Comparison of ENCODE assay signal across 24 cellular contexts in genomic region chr1:227174136-227174535, GRCh38.
DNase-seq lines count a peak whose midpoint lies in the region; ATAC-seq and TF ChIP-seq lines count a peak whose summit lies in the region.
"Had no signal": no experiment of that assay in that cellular context is flagged by ENCODE, and none has a peak within 500 bp of the region (broad histone marks: within the 10 kb centered on the region; RNA-seq: fewer than 3 reads in every experiment).

No MANE protein-coding gene starts in this region.

- no peak overlapping the region for H3K9ac ChIP-seq in SK-N-SH
- no peak overlapping the region for H3K9ac ChIP-seq in fibroblast of lung (ENCODE audit: insufficient read depth, low read length)

- no peaks in the 10 kb centered on the region for H3K36me3 Mint-ChIP-seq in activated naive CD8-positive, alpha-beta T cell treated with anti-CD3 and anti-CD28 coated beads for 36 hours
- H3K36me3 Mint-ChIP-seq: activated naive CD4-positive, alpha-beta T cell treated with anti-CD3 and anti-CD28 coated beads, Interleukin-2, amount 10 ng/mL, durations not matched to agents 7 days and 5 days; CD14-positive monocyte; natural killer cell had no signal

- H3K27me3 ChIP-seq in SK-N-SH (ENCODE audit: insufficient read depth) (no peaks in the 10 kb centered on the region), fibroblast of lung (ENCODE audit: control insufficient read depth, insufficient read depth, low read length) (no peaks in the 10 kb centered on the region), psoas muscle (ENCODE audit: insufficient read depth in 3 of 3, low read length in 2 of 3) (no peaks in the 10 kb centered on the region)
- H3K27me3 ChIP-seq: cardiac muscle cell, esophagus squamous epithelium, suprapubic skin had no signal

- peaks cover 0 to 6% of the 10 kb centered on the region in 2 experiments; a peak in 2 of 4 replicates for H3K4me1 ChIP-seq in SK-N-SH (ENCODE audit: control insufficient read depth in 1 of 2, insufficient read depth in 2 of 2, low read depth in 1 of 2, low read length in 1 of 2)
- no peaks in the 10 kb centered on the region for H3K4me1 ChIP-seq in fibroblast of lung (ENCODE audit: control insufficient read depth, extremely low read depth, insufficient read depth, low read length)
- no peaks in the 10 kb centered on the region for H3K4me1 ChIP-seq in psoas muscle
- H3K4me1 ChIP-seq: esophagus squamous epithelium, suprapubic skin had no signal

- DNase-seq in GM03348 (ENCODE audit: low spot score) (peak; percentile 57), SK-N-SH (no peak), fibroblast of lung (ENCODE audit: low read depth in 2 of 2) (peak; percentile 17 to 75), retinal pigment epithelial cell (ENCODE audit: low read depth) (peak; percentile 70), psoas muscle (no peak), DMS114 treated with DMSO at 0.1 percent for 48 hours (lab: John Stamatoyannopoulos, UW; ENCODE audit: unreplicated experiment) (no peak), NCI-H2029 (lab: John Stamatoyannopoulos, UW) (no peak)
- DNase-seq in activated naive CD8-positive, alpha-beta T cell treated with anti-CD3 and anti-CD28 coated beads for 36 hours, result no peak
- DNase-seq: activated CD4-positive, alpha-beta memory T cell treated with anti-CD3 and anti-CD28 coated beads, Interleukin-2, amount 10 ng/mL, durations not matched to agents 7 days and 5 days; activated naive CD4-positive, alpha-beta T cell treated with anti-CD3 and anti-CD28 coated beads, Interleukin-2, amount 10 ng/mL, durations not matched to agents 7 days and 5 days; activated T-cell treated with anti-CD3 and anti-CD28 coated beads, Interleukin-2, amount 50 U/mL, for 24 hours; DMS153; effector CD4-positive, alpha-beta T cell; esophagus squamous epithelium; hippocampal formation; kidney; natural killer cell; NCI-H1930; NCI-H510A; SHP77; T-helper 2 cell had no signal

- no peaks in the 10 kb centered on the region for H3K9me3 Mint-ChIP-seq in activated naive CD8-positive, alpha-beta T cell treated with anti-CD3 and anti-CD28 coated beads for 36 hours
- H3K9me3 Mint-ChIP-seq: activated CD4-positive, alpha-beta memory T cell treated with anti-CD3 and anti-CD28 coated beads, Interleukin-2, amount 10 ng/mL, durations not matched to agents 7 days and 5 days; activated naive CD4-positive, alpha-beta T cell treated with anti-CD3 and anti-CD28 coated beads, Interleukin-2, amount 10 ng/mL, durations not matched to agents 7 days and 5 days; activated T-cell treated with anti-CD3 and anti-CD28 coated beads, Interleukin-2, amount 50 U/mL, for 24 hours; natural killer cell had no signal

- H3K9me3 ChIP-seq in SK-N-SH (no peaks in the 10 kb centered on the region), fibroblast of lung (ENCODE audit: control insufficient read depth, insufficient read depth, low read depth, low read length) (no peaks in the 10 kb centered on the region), psoas muscle (no peaks in the 10 kb centered on the region)
- H3K9me3 ChIP-seq: esophagus squamous epithelium, suprapubic skin had no signal

- peaks cover 33% of the 10 kb centered on the region for H3K79me2 ChIP-seq in SK-N-SH (ENCODE audit: insufficient read depth)
- H3K79me2 ChIP-seq in fibroblast of lung (ENCODE audit: control insufficient read depth, insufficient read depth, low read length), result no peaks in the 10 kb centered on the region

- H3K4me3 Mint-ChIP-seq in activated naive CD8-positive, alpha-beta T cell treated with anti-CD3 and anti-CD28 coated beads for 36 hours, result no peak overlapping the region
- H3K4me3 Mint-ChIP-seq: activated CD4-positive, alpha-beta memory T cell treated with anti-CD3 and anti-CD28 coated beads, Interleukin-2, amount 10 ng/mL, durations not matched to agents 7 days and 5 days; activated naive CD4-positive, alpha-beta T cell treated with anti-CD3 and anti-CD28 coated beads, Interleukin-2, amount 10 ng/mL, durations not matched to agents 7 days and 5 days; activated T-cell treated with anti-CD3 and anti-CD28 coated beads, Interleukin-2, amount 50 U/mL, for 24 hours; CD14-positive monocyte; natural killer cell had no signal

- TF ChIP-seq CTCF in SK-N-SH (IDR thresholded peaks at IDR 0.05), result no peak
- no peak for TF ChIP-seq CTCF in fibroblast of lung (conservative IDR thresholded peaks at IDR 0.05 in 1 of 2, IDR thresholded peaks at IDR 0.05 in 1 of 2; ENCODE audit: low read depth in 1 of 2, low read length in 2 of 2)
- TF ChIP-seq CTCF in retinal pigment epithelial cell (conservative IDR thresholded peaks at IDR 0.05; ENCODE audit: low read depth, low read length), result no peak
- TF ChIP-seq CTCF in psoas muscle (IDR thresholded peaks at IDR 0.05), result no peak

- H3K4me1 Mint-ChIP-seq in activated naive CD8-positive, alpha-beta T cell treated with anti-CD3 and anti-CD28 coated beads for 36 hours, result no peaks in the 10 kb centered on the region
- H3K4me1 Mint-ChIP-seq: activated CD4-positive, alpha-beta memory T cell treated with anti-CD3 and anti-CD28 coated beads, Interleukin-2, amount 10 ng/mL, durations not matched to agents 7 days and 5 days; activated naive CD4-positive, alpha-beta T cell treated with anti-CD3 and anti-CD28 coated beads, Interleukin-2, amount 10 ng/mL, durations not matched to agents 7 days and 5 days; CD14-positive monocyte; natural killer cell had no signal

- H3K36me3 ChIP-seq in SK-N-SH (replicated peaks in 1 of 2; ENCODE audit: control insufficient read depth in 1 of 2, insufficient read depth in 2 of 2, low read length in 1 of 2) (no peaks in the 10 kb centered on the region), fibroblast of lung (ENCODE audit: control insufficient read depth, insufficient read depth, low read length) (no peaks in the 10 kb centered on the region), psoas muscle (ENCODE audit: insufficient read depth in 1 of 2, low read depth in 1 of 2) (no peaks in the 10 kb centered on the region)
- H3K36me3 ChIP-seq: cardiac muscle cell, esophagus squamous epithelium, suprapubic skin had no signal

- H4K20me1 ChIP-seq in SK-N-SH (ENCODE audit: insufficient read depth), result 0 out of 2 replicates have a peak, but pooled peaks cover 3% of the 10 kb centered on the region
- no peaks in the 10 kb centered on the region for H4K20me1 ChIP-seq in fibroblast of lung (ENCODE audit: control insufficient read depth, extremely low read depth, insufficient read depth, low read length)

- H3K9me2 ChIP-seq in SK-N-SH, result no peaks in the 10 kb centered on the region

- H2AFZ ChIP-seq in SK-N-SH (ENCODE audit: low read depth) (no peak overlapping the region), fibroblast of lung (ENCODE audit: low read length) (no peak overlapping the region)

- WGBS in SK-N-SH (ENCODE audit: low lambda C conversion rate), result 48% methylated on average over 2 of the region's 2 CpGs
- WGBS in psoas muscle, 3 donors, result 75 to 83% (median 76%) methylated on average over 2 of the region's 2 CpGs

- peaks cover 14% of the 10 kb centered on the region for H3F3A ChIP-seq in SK-N-SH (replicated peaks; ENCODE audit: insufficient read depth)

- TF ChIP-seq EP300 in SK-N-SH (IDR thresholded peaks at IDR 0.05; ENCODE audit: borderline replicate concordance in 1 of 2, low read depth in 1 of 2, low read length in 1 of 2), result no peak

- H3K4me3 ChIP-seq in SK-N-SH (ENCODE audit: low read depth in 2 of 2, low read length in 1 of 2), result no peak overlapping the region
- H3K4me3 ChIP-seq in fibroblast of lung (replicated peaks in 1 of 4; ENCODE audit: control extremely low read depth in 1 of 4, insufficient read depth in 1 of 4, low read depth in 3 of 4, low read length in 4 of 4), result no peak overlapping the region
- H3K4me3 ChIP-seq in retinal pigment epithelial cell (ENCODE audit: low read length), result no peak overlapping the region
- no peak overlapping the region for H3K4me3 ChIP-seq in psoas muscle
- H3K4me3 ChIP-seq: cardiac muscle cell, esophagus squamous epithelium, suprapubic skin had no signal

- H3K27ac Mint-ChIP-seq in activated naive CD8-positive, alpha-beta T cell treated with anti-CD3 and anti-CD28 coated beads for 36 hours, result no peak overlapping the region
- H3K27ac Mint-ChIP-seq: activated CD4-positive, alpha-beta memory T cell treated with anti-CD3 and anti-CD28 coated beads, Interleukin-2, amount 10 ng/mL, durations not matched to agents 7 days and 5 days; activated naive CD4-positive, alpha-beta T cell treated with anti-CD3 and anti-CD28 coated beads, Interleukin-2, amount 10 ng/mL, durations not matched to agents 7 days and 5 days; activated T-cell treated with anti-CD3 and anti-CD28 coated beads, Interleukin-2, amount 50 U/mL, for 24 hours; CD14-positive monocyte; natural killer cell had no signal

- TF ChIP-seq RAD21 in SK-N-SH (IDR thresholded peaks at IDR 0.05; ENCODE audit: low read length), result no peak

- POLR2A ChIA-PET in SK-N-SH (lab: Yijun Ruan, JAX), result no interaction called here

- intact Hi-C loops in psoas muscle (cut with DNase I), result no loop called here

- H3K4me2 ChIP-seq in SK-N-SH, result no peak overlapping the region
- no peak overlapping the region for H3K4me2 ChIP-seq in fibroblast of lung (ENCODE audit: extremely low read depth, insufficient read depth, low read length)

- peaks cover 11% of the 10 kb centered on the region for H3K27me3 Mint-ChIP-seq in activated naive CD8-positive, alpha-beta T cell treated with anti-CD3 and anti-CD28 coated beads for 36 hours
- H3K27me3 Mint-ChIP-seq: activated naive CD4-positive, alpha-beta T cell treated with anti-CD3 and anti-CD28 coated beads, Interleukin-2, amount 10 ng/mL, durations not matched to agents 7 days and 5 days had no signal

- ATAC-seq in psoas muscle, result no peak
- ATAC-seq: natural killer cell had no signal

- CTCF ChIA-PET in SK-N-SH (lab: Yijun Ruan, JAX), result interaction anchor here (2.0 kb wide), 1 partner anchor 10 kb away, joined by 5 read pairs; no protein-coding TSS in a partner anchor

- H3K27ac ChIP-seq in SK-N-SH (ENCODE audit: low read depth in 2 of 2, low read length in 1 of 2), result peak overlapping the region in 1 of 2 experiments; percentile 14; a peak in 3 of 4 replicates
- no peak overlapping the region for H3K27ac ChIP-seq in fibroblast of lung (ENCODE audit: insufficient read depth, low read length)
- H3K27ac ChIP-seq in psoas muscle, result no peak overlapping the region
- H3K27ac ChIP-seq: cardiac muscle cell, esophagus squamous epithelium, suprapubic skin had no signal

TF ChIP-seq in SK-N-SH, 30 proteins besides CTCF, POLR2A, EP300 and RAD21 (continues in another document):
- TF ChIP-seq TEAD4 (IDR thresholded peaks at IDR 0.05; ENCODE audit: borderline replicate concordance, insufficient read depth) (peak; percentile 34; the same call in 1 of the 2 replicates), RCOR1 (IDR thresholded peaks at IDR 0.05; ENCODE audit: low read length) (no peak), TAF1 (IDR thresholded peaks at IDR 0.05; ENCODE audit: borderline replicate concordance, low read depth, low read length) (no peak), USF2 (IDR thresholded peaks at IDR 0.05; ENCODE audit: borderline replicate concordance, low read depth, low read length) (no peak)

Comparison
In these comparisons a context has a peak if more than half of its experiments do, and no peak if none do; other contexts are left out.
1. DNase-seq: peak in GM03348 (single experiment), fibroblast of lung (2 of 2) and retinal pigment epithelial cell (single experiment); none in SK-N-SH (single experiment), psoas muscle (0 of 2), DMS114 treated with DMSO at 0.1 percent for 48 hours (single experiment), activated naive CD8-positive, alpha-beta T cell treated with anti-CD3 and anti-CD28 coated beads for 36 hours (single experiment) and NCI-H2029 (single experiment).